In genomic region chr11:68663482-68664010, GRCh38 we compare ENCODE assay signal across 26 cellular contexts. TPM values are rescaled to one million over a fixed set of nuclear protein-coding genes. Genes with fewer than 3 reads are reported as not detected.
"Had no signal": no experiment of that assay in that cellular context is flagged by ENCODE, and none has a peak within 500 bp of the region (broad histone marks: within the 10 kb centered on the region; RNA-seq: fewer than 3 reads in every experiment).

No MANE protein-coding gene starts in this region.

- H3K27me3 ChIP-seq: SJCRH30 had no signal

- H3K9me3 ChIP-seq: breast epithelium, SK-N-SH had no signal

- H3K27ac ChIP-seq: breast epithelium, SJCRH30, VCaP had no signal

- H3K4me3 ChIP-seq: breast epithelium, SJCRH30 had no signal

- DNase-seq: activated CD4-positive, alpha-beta memory T cell treated with anti-CD3 and anti-CD28 coated beads, Interleukin-2, amount 10 ng/mL, durations not matched to agents 7 days and 5 days; activated CD4-positive, alpha-beta T cell treated with anti-CD3 and anti-CD28 coated beads for 36 hours; activated CD4-positive, alpha-beta T cell treated with anti-CD3 and anti-CD28 coated beads, Interleukin-2, amount 50 U/mL, for 1 hour; activated CD8-positive, alpha-beta memory T cell treated with anti-CD3 and anti-CD28 coated beads, Interleukin-2, amount 50 U/mL, for 48 hours; activated naive CD4-positive, alpha-beta T cell; activated T-cell treated with anti-CD3 and anti-CD28 coated beads, Interleukin-2, amount 50 U/mL, for 1 hour; NCI-H1048; NCI-H146; NCI-H1930; NCI-H2171; NCI-H2227 treated with DMSO at 0.1 percent for 48 hours; NCI-H446 treated with DMSO at 0.1 percent for 48 hours; NCI-H524 treated with DMSO at 0.1 percent for 48 hours; NCI-H82; SJCRH30; SK-N-SH; T-helper 1 cell had no signal

- H3K36me3 ChIP-seq: breast epithelium, SJCRH30 had no signal

- H3K4me2 ChIP-seq: SK-N-SH had no signal

- ATAC-seq: activated CD4-positive, alpha-beta T cell treated with anti-CD3 and anti-CD28 coated beads for 36 hours; Right ventricle myocardium inferior had no signal

- H3K9ac ChIP-seq: SK-N-SH had no signal

RNA-seq across cellular contexts. Expression of gene GAL, which starts 20.8 kb away (rescaled TPM):
- total RNA-seq: activated CD4-positive, alpha-beta memory T cell treated with anti-CD3 and anti-CD28 coated beads, Interleukin-2, amount 10 ng/mL, durations not matched to agents 7 days and 5 days; aorta; LHCN-M2; M059J; OCI-LY7; Right ventricle myocardium inferior; RPMI7951; SJCRH30; T-helper 2 cell treated with Interferon-gamma antibody and Interleukin-4, amounts not matched to agents 100 ng/mL and 5 ng/mL, for 36 hours had no signal
